In the genomic region with DNA sequence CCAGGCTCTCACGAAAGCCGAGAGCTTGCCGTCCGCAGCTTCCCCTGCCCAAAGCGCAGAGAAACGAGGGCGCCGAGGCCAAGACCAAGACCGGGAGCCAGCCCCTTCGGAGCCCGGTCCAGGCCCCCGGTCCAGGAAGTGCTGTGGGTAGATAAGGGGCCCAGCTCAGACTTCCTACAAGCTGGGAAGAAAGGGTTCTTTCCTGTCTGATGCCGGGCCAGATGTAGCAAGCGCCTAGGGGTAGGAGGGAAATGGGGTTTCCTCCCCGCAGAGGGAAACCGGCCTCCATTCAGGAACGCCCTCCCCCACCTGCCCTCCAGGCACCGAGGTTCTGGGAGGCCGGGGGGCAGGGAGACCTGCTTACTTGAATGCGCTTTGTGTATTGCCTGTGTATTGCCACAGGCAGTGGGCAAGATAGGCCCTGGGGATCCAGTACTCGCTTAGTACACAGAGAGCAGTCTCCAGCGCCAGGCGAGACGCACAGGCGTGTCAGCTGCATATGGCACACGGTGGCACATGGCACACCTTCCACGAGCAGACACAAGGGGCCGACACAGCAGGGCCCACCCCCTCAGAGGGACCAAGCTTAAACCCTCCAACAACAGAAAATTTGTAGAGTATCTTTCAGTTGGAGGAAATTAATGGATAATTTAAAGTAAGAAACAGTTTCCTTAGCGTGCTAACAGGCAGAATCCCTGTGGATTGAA, we compare ENCODE assay signal across 1 cellular context.
TF ChIP-seq lines count a peak whose summit lies in the region.

No MANE protein-coding gene starts in this region.

TF ChIP-seq in GM12878, 131 proteins besides CTCF, POLR2A, EP300 and RAD21 (continued from another document):
- no peak for TF ChIP-seq SPI1 (IDR thresholded peaks at IDR 0.05; ENCODE audit: borderline replicate concordance, insufficient read depth, low read depth, low read length)
- TF ChIP-seq, protein P1, sequence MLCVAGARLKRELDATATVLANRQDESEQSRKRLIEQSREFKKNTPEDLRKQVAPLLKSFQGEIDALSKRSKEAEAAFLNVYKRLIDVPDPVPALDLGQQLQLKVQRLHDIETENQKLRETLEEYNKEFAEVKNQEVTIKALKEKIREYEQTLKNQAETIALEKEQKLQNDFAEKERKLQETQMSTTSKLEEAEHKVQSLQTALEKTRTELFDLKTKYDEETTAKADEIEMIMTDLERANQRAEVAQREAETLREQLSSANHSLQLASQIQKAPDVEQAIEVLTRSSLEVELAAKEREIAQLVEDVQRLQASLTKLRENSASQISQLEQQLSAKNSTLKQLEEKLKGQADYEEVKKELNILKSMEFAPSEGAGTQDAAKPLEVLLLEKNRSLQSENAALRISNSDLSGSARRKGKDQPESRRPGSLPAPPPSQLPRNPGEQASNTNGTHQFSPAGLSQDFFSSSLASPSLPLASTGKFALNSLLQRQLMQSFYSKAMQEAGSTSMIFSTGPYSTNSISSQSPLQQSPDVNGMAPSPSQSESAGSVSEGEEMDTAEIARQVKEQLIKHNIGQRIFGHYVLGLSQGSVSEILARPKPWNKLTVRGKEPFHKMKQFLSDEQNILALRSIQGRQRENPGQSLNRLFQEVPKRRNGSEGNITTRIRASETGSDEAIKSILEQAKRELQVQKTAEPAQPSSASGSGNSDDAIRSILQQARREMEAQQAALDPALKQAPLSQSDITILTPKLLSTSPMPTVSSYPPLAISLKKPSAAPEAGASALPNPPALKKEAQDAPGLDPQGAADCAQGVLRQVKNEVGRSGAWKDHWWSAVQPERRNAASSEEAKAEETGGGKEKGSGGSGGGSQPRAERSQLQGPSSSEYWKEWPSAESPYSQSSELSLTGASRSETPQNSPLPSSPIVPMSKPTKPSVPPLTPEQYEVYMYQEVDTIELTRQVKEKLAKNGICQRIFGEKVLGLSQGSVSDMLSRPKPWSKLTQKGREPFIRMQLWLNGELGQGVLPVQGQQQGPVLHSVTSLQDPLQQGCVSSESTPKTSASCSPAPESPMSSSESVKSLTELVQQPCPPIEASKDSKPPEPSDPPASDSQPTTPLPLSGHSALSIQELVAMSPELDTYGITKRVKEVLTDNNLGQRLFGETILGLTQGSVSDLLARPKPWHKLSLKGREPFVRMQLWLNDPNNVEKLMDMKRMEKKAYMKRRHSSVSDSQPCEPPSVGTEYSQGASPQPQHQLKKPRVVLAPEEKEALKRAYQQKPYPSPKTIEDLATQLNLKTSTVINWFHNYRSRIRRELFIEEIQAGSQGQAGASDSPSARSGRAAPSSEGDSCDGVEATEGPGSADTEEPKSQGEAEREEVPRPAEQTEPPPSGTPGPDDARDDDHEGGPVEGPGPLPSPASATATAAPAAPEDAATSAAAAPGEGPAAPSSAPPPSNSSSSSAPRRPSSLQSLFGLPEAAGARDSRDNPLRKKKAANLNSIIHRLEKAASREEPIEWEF (IDR thresholded peaks at IDR 0.05; ENCODE audit: insufficient replicate concordance, low read depth, low read length), result no peak
- no peak for TF ChIP-seq RBBP5 (conservative IDR thresholded peaks at IDR 0.05)
- TF ChIP-seq CREB1 (IDR thresholded peaks at IDR 0.05; ENCODE audit: low read depth), result no peak
- no peak for TF ChIP-seq ZNF274 (IDR thresholded peaks at IDR 0.05; ENCODE audit: insufficient read depth, insufficient read length)
- TF ChIP-seq PAX8 (IDR thresholded peaks at IDR 0.05), result no peak
- TF ChIP-seq HDGF (IDR thresholded peaks at IDR 0.05), result 0 out of 2 replicates have a peak, but pooled peaks have one; percentile 16
- TF ChIP-seq RELA (IDR thresholded peaks at IDR 0.05; ENCODE audit: borderline replicate concordance, partially characterized antibody), result no peak
- TF ChIP-seq, protein P2, sequence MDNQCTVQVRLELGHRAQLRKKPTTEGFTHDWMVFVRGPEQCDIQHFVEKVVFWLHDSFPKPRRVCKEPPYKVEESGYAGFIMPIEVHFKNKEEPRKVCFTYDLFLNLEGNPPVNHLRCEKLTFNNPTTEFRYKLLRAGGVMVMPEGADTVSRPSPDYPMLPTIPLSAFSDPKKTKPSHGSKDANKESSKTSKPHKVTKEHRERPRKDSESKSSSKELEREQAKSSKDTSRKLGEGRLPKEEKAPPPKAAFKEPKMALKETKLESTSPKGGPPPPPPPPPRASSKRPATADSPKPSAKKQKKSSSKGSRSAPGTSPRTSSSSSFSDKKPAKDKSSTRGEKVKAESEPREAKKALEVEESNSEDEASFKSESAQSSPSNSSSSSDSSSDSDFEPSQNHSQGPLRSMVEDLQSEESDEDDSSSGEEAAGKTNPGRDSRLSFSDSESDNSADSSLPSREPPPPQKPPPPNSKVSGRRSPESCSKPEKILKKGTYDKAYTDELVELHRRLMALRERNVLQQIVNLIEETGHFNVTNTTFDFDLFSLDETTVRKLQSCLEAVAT (IDR thresholded peaks at IDR 0.05), result 0 out of 2 replicates have a peak, but pooled peaks have one; percentile 37
- TF ChIP-seq CREM (IDR thresholded peaks at IDR 0.05; ENCODE audit: low read depth), result no peak
- TF ChIP-seq, protein P3, sequence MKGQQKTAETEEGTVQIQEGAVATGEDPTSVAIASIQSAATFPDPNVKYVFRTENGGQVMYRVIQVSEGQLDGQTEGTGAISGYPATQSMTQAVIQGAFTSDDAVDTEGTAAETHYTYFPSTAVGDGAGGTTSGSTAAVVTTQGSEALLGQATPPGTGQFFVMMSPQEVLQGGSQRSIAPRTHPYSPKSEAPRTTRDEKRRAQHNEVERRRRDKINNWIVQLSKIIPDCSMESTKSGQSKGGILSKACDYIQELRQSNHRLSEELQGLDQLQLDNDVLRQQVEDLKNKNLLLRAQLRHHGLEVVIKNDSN (IDR thresholded peaks at IDR 0.05; ENCODE audit: borderline replicate concordance, extremely low read length, insufficient read depth, low read depth, low read length), result no peak
- TF ChIP-seq, protein P4, sequence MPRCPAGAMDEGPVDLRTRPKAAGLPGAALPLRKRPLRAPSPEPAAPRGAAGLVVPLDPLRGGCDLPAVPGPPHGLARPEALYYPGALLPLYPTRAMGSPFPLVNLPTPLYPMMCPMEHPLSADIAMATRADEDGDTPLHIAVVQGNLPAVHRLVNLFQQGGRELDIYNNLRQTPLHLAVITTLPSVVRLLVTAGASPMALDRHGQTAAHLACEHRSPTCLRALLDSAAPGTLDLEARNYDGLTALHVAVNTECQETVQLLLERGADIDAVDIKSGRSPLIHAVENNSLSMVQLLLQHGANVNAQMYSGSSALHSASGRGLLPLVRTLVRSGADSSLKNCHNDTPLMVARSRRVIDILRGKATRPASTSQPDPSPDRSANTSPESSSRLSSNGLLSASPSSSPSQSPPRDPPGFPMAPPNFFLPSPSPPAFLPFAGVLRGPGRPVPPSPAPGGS (IDR thresholded peaks at IDR 0.05; ENCODE audit: borderline replicate concordance, insufficient read depth, low read depth, low read length, poor library complexity, severe bottlenecking), result no peak
- no peak for TF ChIP-seq FOXM1 (IDR thresholded peaks at IDR 0.05; ENCODE audit: low read depth, low read length)
